Comparison of ENCODE assay signal across 2 cellular contexts in genomic region chr7:143264196-143264568, GRCh38. TPM values are rescaled to one million over a fixed set of nuclear protein-coding genes. Genes with fewer than 3 reads are reported as not detected.
TF ChIP-seq lines count a peak whose summit lies in the region.
"Not testable (repeated sequence)": the region's sequence is repeated elsewhere in the genome, so short reads cannot be mapped to it uniquely, and the experiment has no call there.

No MANE protein-coding gene starts in this region.

- H3K4me1 ChIP-seq in OCI-LY3 (ENCODE audit: low read length); mesodermal cell (ENCODE audit: control insufficient read depth, insufficient read depth, low read length, poor library complexity, severe bottlenecking): not testable (repeated sequence)

- peak overlapping the region; percentile 88 for H3K9ac ChIP-seq in OCI-LY3 (ENCODE audit: low read length)

- not testable (repeated sequence) for H4K20me1 ChIP-seq in OCI-LY3 (ENCODE audit: insufficient read depth, low read length)

- 89 to 90% methylated on average over 14 to 15 of the region's 15 CpGs for WGBS in mesodermal cell (ENCODE audit: insufficient coverage in 2 of 2), 2 experiments

- H2AFZ ChIP-seq in OCI-LY3 (ENCODE audit: low read depth, low read length), result 0 out of 2 replicates have a peak overlapping the region, but pooled peaks have one; percentile 78

- H3K36me3 ChIP-seq in OCI-LY3 (replicated peaks; ENCODE audit: low read depth, low read length) (peaks cover 13% of the 10 kb centered on the region), mesodermal cell (ENCODE audit: control insufficient read depth, insufficient read depth, low read length) (peaks cover 31% of the 10 kb centered on the region)

- peak overlapping the region; percentile 95 for H3K4me3 ChIP-seq in OCI-LY3 (ENCODE audit: low read length)
- peak overlapping the region; percentile 65 for H3K4me3 ChIP-seq in mesodermal cell (ENCODE audit: extremely low read depth, insufficient read depth, low read length, poor library complexity, severe bottlenecking)

- not testable (repeated sequence) for H3K9me3 ChIP-seq in OCI-LY3 (ENCODE audit: insufficient read depth, low read length); mesodermal cell (ENCODE audit: control insufficient read depth, low read length)

- peaks cover 11% of the 10 kb centered on the region for H3K79me2 ChIP-seq in OCI-LY3 (ENCODE audit: low read length)

- H3K27ac ChIP-seq in OCI-LY3 (ENCODE audit: low read length); mesodermal cell (ENCODE audit: low read depth, low read length, severe bottlenecking): not testable (repeated sequence)

- TF ChIP-seq CTCF in OCI-LY3 (IDR thresholded peaks at IDR 0.05; ENCODE audit: low read depth, low read length), result not testable (repeated sequence)

- H3K4me2 ChIP-seq in OCI-LY3 (ENCODE audit: low read length), result peak overlapping the region; percentile 96

- not testable (repeated sequence) for H3K27me3 ChIP-seq in OCI-LY3 (ENCODE audit: low read depth, low read length)

RNA-seq across cellular contexts. Expression of gene GSTK1, which starts 0.9 kb away (rescaled TPM):
- polyA plus RNA-seq in mesodermal cell (2013, experiment 1 of 2), result 89.5 TPM
- 79.0 TPM for polyA plus RNA-seq in mesodermal cell (2013, experiment 2 of 2)

RNA-seq across cellular contexts. Expression of gene TMEM139, which starts 20.6 kb away (rescaled TPM):
- not detected for polyA plus RNA-seq in mesodermal cell (2013, experiment 1 of 2)
- not detected for polyA plus RNA-seq in mesodermal cell (2013, experiment 2 of 2)

RNA-seq across cellular contexts. Expression of gene CASP2, which starts 24.0 kb away (rescaled TPM):
- polyA plus RNA-seq in mesodermal cell (2013, experiment 1 of 2), result 19.0 TPM
- 16.4 TPM for polyA plus RNA-seq in mesodermal cell (2013, experiment 2 of 2)

RNA-seq across cellular contexts. Expression of gene TAS2R40, which starts 42.3 kb away (rescaled TPM):
- polyA plus RNA-seq in mesodermal cell (2013, experiment 1 of 2), result not detected
- polyA plus RNA-seq in mesodermal cell (2013, experiment 2 of 2), result not detected

RNA-seq across cellular contexts. Expression of gene CLCN1, which starts 51.7 kb away (rescaled TPM):
- not detected for polyA plus RNA-seq in mesodermal cell (2013, experiment 1 of 2)
- not detected for polyA plus RNA-seq in mesodermal cell (2013, experiment 2 of 2)
